ENCODE assay signal across 20 cellular contexts in the genomic region with DNA sequence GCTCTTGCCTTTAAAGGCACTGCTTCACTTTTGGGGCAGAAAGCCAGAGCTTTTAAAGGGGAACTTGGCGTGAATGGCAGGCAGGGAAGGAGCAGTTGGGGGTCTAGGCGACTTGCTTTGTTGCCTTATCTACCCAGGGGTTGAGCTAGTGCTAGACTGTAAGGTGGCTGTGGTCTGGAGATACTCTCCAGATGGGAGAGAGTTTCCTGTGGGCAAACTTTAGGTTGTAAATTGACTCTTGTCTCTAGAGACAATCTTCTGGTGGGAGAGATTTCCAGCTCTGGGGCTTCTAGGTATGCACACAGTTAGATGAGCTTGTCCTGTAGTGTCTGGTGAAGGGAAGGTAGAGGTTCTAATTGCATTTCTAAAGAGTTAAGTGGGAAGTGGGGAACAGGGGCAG. TPM values are rescaled to one million over a fixed set of nuclear protein-coding genes. Genes with fewer than 3 reads are reported as not detected.
"Had no signal": no experiment of that assay in that cellular context is flagged by ENCODE, and none has a peak within 500 bp of the region (broad histone marks: within the 10 kb centered on the region; RNA-seq: fewer than 3 reads in every experiment).

No MANE protein-coding gene starts in this region.

RNA-seq across cellular contexts. Expression of a gene that starts 59.6 kb away (rescaled TPM):
- total RNA-seq: kidney epithelial cell; left ventricle myocardium inferior; lower leg skin; mesenteric fat pad; mucosa of descending colon; myocyte; naive thymus-derived CD4-positive, alpha-beta T cell; natural killer cell treated with Interleukin-12 subunit alpha and Interleukin-12 subunit beta and Interleukin-15 and Interleukin-18, amount 100 ng/mL, for 72 hours; omental fat pad; ovary; progenitor cell of endocrine pancreas; pulmonary artery endothelial cell; renal cortical epithelial cell; right atrium auricular region; smooth muscle cell; temporal lobe; tibial nerve; ureter had no signal
- polyA plus RNA-seq: lung; naive thymus-derived CD4-positive, alpha-beta T cell; neural cell; ovary had no signal
